ENCODE assay signal across 12 cellular contexts in the genomic region with DNA sequence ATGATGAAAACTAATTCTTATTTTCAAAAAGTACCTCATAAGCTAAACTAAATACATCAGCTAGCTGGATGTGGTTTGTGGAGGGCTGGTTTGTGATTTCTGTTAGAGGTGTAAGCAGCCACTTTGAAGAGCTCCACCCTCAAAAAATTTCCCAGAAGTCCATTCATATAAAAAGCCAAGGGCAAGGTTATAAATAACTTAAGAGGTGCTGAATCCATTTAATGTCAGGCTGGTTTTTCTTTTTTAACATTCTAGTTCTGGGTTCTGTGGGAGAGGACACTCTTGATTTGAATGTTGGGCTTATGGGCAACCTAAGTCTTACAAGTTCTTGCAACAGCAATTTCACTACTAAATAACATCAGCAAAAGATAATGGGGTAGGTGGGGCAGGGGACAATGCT. TPM values are rescaled to one million over a fixed set of nuclear protein-coding genes. Genes with fewer than 3 reads are reported as not detected.
DNase-seq lines count a peak whose midpoint lies in the region.
"Had no signal": no experiment of that assay in that cellular context is flagged by ENCODE, and none has a peak within 500 bp of the region (broad histone marks: within the 10 kb centered on the region; RNA-seq: fewer than 3 reads in every experiment).

No MANE protein-coding gene starts in this region.

- H3K4me1 Mint-ChIP-seq in activated naive CD8-positive, alpha-beta T cell (ENCODE audit: low read depth), result peaks cover 51% of the 10 kb centered on the region

- H3K36me3 Mint-ChIP-seq in activated naive CD8-positive, alpha-beta T cell, result no peaks in the 10 kb centered on the region

- H3K4me3 Mint-ChIP-seq in activated naive CD8-positive, alpha-beta T cell, result peak overlapping the region; percentile 37

- H3K4me3 ChIP-seq in Jurkat, Clone E6-1 (ENCODE audit: low read length), result no peak overlapping the region

- H3K27me3 Mint-ChIP-seq in activated naive CD8-positive, alpha-beta T cell, result no peaks in the 10 kb centered on the region

- peak; percentile 46 for DNase-seq in activated CD8-positive, alpha-beta memory T cell treated with anti-CD3 and anti-CD28 coated beads for 24 hours
- DNase-seq in activated CD8-positive, alpha-beta memory T cell treated with anti-CD3 and anti-CD28 coated beads, Interleukin-2, amount 50 U/mL, for 48 hours, result no peak
- peak; percentile 87 for DNase-seq in Jurkat, Clone E6-1 (ENCODE audit: low read depth, low spot score)
- peak; percentile 38 for DNase-seq in retina
- no peak for DNase-seq in NCI-H82 (lab: John Stamatoyannopoulos, UW)
- DNase-seq in COLO829 (ENCODE audit: low spot score), result no peak
- DNase-seq in kidney glomerular epithelial cell (lab: John Stamatoyannopoulos, UW), result no peak
- DNase-seq: DMS153; NCI-H2029; PC-3; stimulated activated CD8-positive, alpha-beta memory T cell treated with anti-CD3 and anti-CD28 coated beads, Interleukin-4, amount 100 ng/mL, for 48 hours had no signal

- H3K27ac Mint-ChIP-seq in activated naive CD8-positive, alpha-beta T cell, result peak overlapping the region; percentile 13

- H3K9me3 Mint-ChIP-seq in activated naive CD8-positive, alpha-beta T cell (ENCODE audit: low read depth), result no peaks in the 10 kb centered on the region

RNA-seq across cellular contexts. Expression of a gene that starts 3.4 kb away (rescaled TPM):
- 6.2 TPM for polyA plus RNA-seq in Jurkat, Clone E6-1 (2012; ENCODE audit: insufficient read depth, insufficient read length)

RNA-seq across cellular contexts. Expression of a gene that starts 51.5 kb away (rescaled TPM):
- 53.8 TPM for polyA plus RNA-seq in Jurkat, Clone E6-1 (2012; ENCODE audit: insufficient read depth, insufficient read length)

Comparison
In these comparisons a context has a peak if more than half of its experiments do, and no peak if none do; other contexts are left out.
1. DNase-seq: peak in activated CD8-positive, alpha-beta memory T cell treated with anti-CD3 and anti-CD28 coated beads for 24 hours (single experiment), Jurkat, Clone E6-1 (single experiment) and retina (single experiment); none in activated CD8-positive, alpha-beta memory T cell treated with anti-CD3 and anti-CD28 coated beads, Interleukin-2, amount 50 U/mL, for 48 hours (single experiment), NCI-H82 (single experiment), COLO829 (single experiment) and kidney glomerular epithelial cell (single experiment).